In the genomic region with DNA sequence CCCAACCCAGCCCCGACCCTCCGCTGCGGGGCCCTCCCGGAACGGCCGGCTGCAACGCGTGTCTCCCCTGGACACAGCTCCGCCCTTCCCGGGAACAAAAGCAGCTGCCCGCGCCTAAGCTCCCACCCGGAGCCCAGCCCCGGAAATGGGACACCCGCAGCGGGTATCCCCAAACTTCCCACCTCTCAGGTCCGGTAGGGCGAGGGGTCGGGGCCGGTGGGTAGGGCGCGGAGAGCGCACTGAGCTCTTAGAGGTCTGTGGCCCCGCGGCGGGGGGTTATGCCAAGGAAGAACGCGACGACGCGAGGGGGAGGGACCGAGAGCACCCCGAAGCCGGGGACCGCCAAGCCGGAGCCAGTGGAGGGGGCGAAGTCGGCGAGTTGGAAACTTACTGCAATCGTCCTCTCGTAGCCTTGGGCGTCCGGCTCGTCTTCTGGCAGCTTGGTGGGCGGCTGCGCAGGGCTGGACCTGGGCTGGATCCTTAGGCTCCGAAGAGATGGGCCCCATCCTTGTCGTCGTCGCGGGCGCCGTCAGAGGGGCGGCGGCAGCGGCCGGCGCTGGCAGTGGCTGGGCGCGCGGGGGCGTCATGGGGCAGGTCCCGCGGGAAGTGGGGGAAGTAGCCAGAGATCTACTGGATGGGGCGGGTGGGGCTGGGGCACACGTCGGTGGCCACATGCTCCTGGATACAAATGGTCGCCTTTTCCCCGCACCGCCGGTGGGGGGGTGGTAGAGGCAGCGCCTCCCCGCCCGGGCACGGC, we compare ENCODE assay signal across 8 cellular contexts. TPM values are rescaled to one million over a fixed set of nuclear protein-coding genes. Genes with fewer than 3 reads are reported as not detected.
DNase-seq lines count a peak whose midpoint lies in the region; ATAC-seq and TF ChIP-seq lines count a peak whose summit lies in the region.

No MANE protein-coding gene starts in this region.

- no peak overlapping the region for H3K27ac ChIP-seq in right atrium auricular region
- peak overlapping the region in 3 of 4 donors; percentile 39 to 72 (median 40) for H3K27ac ChIP-seq in sigmoid colon

- H3K27me3 ChIP-seq in right atrium auricular region, result no peaks in the 10 kb centered on the region
- H3K27me3 ChIP-seq in sigmoid colon, result peaks cover 5 to 25% (median 11%) of the 10 kb centered on the region in 3 donors

- intact Hi-C loops in sigmoid colon (cut with DNase I), result no loop called here

- H3K36me3 ChIP-seq in right atrium auricular region (no peaks in the 10 kb centered on the region), sigmoid colon (no peaks in the 10 kb centered on the region)

- TF ChIP-seq CTCF in right atrium auricular region (IDR thresholded peaks at IDR 0.05) (no peak), sigmoid colon (IDR thresholded peaks at IDR 0.05) (no peak)

- H3K9me3 ChIP-seq in right atrium auricular region (no peaks in the 10 kb centered on the region), sigmoid colon (no peaks in the 10 kb centered on the region)

- H3K4me1 ChIP-seq in right atrium auricular region (peaks cover 0 to 13% of the 10 kb centered on the region in 2 donors), sigmoid colon (peaks cover 0 to 16% (median 8%) of the 10 kb centered on the region in 4 donors)

- no peak for ATAC-seq in HG03521 (IDR thresholded peaks at IDR 0.05; ENCODE audit: unreplicated experiment)

- H3K4me3 ChIP-seq in right atrium auricular region (peak overlapping the region; percentile 38 to 49), sigmoid colon (peak overlapping the region; percentile 41 to 56 (median 52))

- TF ChIP-seq EP300 in sigmoid colon (IDR thresholded peaks at IDR 0.05), result no peak

- DNase-seq in ELF-1 (ENCODE audit: low read depth, low spot score), result peak; percentile 37
- peak; percentile 58 for DNase-seq in activated CD8-positive, alpha-beta memory T cell treated with anti-CD3 and anti-CD28 coated beads for 24 hours
- DNase-seq in right atrium auricular region (ENCODE audit: low spot score), result no peak
- peak; percentile 68 for DNase-seq in sigmoid colon
- no peak for DNase-seq in cerebellar nuclear complex (lab: John Stamatoyannopoulos, UW)
- DNase-seq in KG1 (lab: John Stamatoyannopoulos, UW), result no peak
- DNase-seq in SHP77 treated with DMSO at 0.1 percent for 48 hours (lab: John Stamatoyannopoulos, UW), result no peak

- WGBS in sigmoid colon, 2 donors, result 3 to 8% methylated on average over 75 of the region's 75 CpGs

- TF ChIP-seq POLR2A in sigmoid colon (IDR thresholded peaks at IDR 0.05), result no peak

RNA-seq across cellular contexts. Expression of gene USP6, which starts 6.9 kb away (rescaled TPM):
- total RNA-seq in right atrium auricular region, result not detected
- total RNA-seq in sigmoid colon, result 1 to 10 TPM in 1 of 4 donors, not detected in 3; 2.5 TPM
- under 1 TPM in 1 of 3 donors, not detected in 2; 0.06 TPM for polyA plus RNA-seq in sigmoid colon

RNA-seq across cellular contexts. Expression of gene ZNF232, which starts 11.1 kb away (rescaled TPM):
- total RNA-seq in right atrium auricular region (1 to 10 TPM; 2.7 to 5.6 TPM), sigmoid colon (10 to 100 TPM in 3 of 4 donors, 1 to 10 TPM in 1; 5.7 to 15.3 (median 12.7) TPM)
- 1 to 10 TPM; 4.8 to 8.7 (median 6.0) TPM for polyA plus RNA-seq in sigmoid colon

RNA-seq across cellular contexts. Expression of gene ZFP3, which starts 44.5 kb away (rescaled TPM):
- total RNA-seq in right atrium auricular region (1 to 10 TPM; 7.2 to 7.4 TPM), sigmoid colon (1 to 10 TPM; 4.3 to 6.1 (median 5.3) TPM)
- polyA plus RNA-seq in sigmoid colon, result 1 to 10 TPM; 2.4 to 3.2 (median 2.8) TPM

Comparison
In these comparisons a context has a peak if more than half of its experiments do, and no peak if none do; other contexts are left out.
1. DNase-seq: peak in ELF-1 (single experiment), activated CD8-positive, alpha-beta memory T cell treated with anti-CD3 and anti-CD28 coated beads for 24 hours (single experiment) and sigmoid colon (single experiment); none in right atrium auricular region (single experiment), cerebellar nuclear complex (0 of 2), KG1 (single experiment) and SHP77 treated with DMSO at 0.1 percent for 48 hours (single experiment).
2. H3K27ac ChIP-seq: peak in sigmoid colon (3 of 4); none in right atrium auricular region (0 of 2).